Comparison of ENCODE assay signal across 33 cellular contexts in the genomic region with DNA sequence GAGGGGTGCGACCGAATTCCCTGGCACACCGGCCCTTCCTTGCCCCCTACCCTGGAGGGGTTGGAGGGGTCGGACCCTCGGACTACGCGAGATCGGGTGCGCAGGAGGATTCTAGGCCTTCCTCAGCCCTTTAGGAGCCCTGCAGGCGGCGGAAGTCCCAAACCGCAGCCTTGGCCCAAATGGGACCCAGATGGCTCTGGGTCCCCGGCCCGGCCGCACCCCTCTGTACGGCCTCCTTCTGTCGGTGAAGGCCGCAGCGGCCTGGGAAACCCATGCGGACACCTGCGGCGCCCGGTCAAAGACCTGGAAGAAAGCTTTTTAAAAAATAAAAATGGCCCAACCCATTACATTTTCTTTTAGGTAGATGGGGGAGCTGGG. TPM values are rescaled to one million over a fixed set of nuclear protein-coding genes. Genes with fewer than 3 reads are reported as not detected.
"Had no signal": no experiment of that assay in that cellular context is flagged by ENCODE, and none has a peak within 500 bp of the region (broad histone marks: within the 10 kb centered on the region; RNA-seq: fewer than 3 reads in every experiment).

No MANE protein-coding gene starts in this region.

- H3K36me3 ChIP-seq: adrenal gland, breast epithelium had no signal

- H3K4me3 ChIP-seq: adrenal gland, SK-N-MC had no signal

- DNase-seq: activated CD4-positive, alpha-beta memory T cell treated with anti-CD3 and anti-CD28 coated beads for 36 hours; activated CD4-positive, alpha-beta T cell treated with anti-CD3 and anti-CD28 coated beads, Interleukin-2, amount 10 ng/mL, durations not matched to agents 7 days and 5 days; activated CD4-positive, CD25-positive, alpha-beta regulatory T cell; activated CD8-positive, alpha-beta memory T cell treated with anti-CD3 and anti-CD28 coated beads for 24 hours; activated gamma-delta T cell; activated naive CD4-positive, alpha-beta T cell treated with anti-CD3 and anti-CD28 coated beads, Interleukin-2, amount 10 ng/mL, durations not matched to agents 7 days and 5 days; adrenal gland; anterior cingulate cortex; caudate nucleus; MV-4-11; NCI-H1092 treated with DMSO at 0.1 percent for 48 hours; NCI-H1417 treated with DMSO at 0.1 percent for 48 hours; NCI-H1694; NCI-H2029; NCI-H2107; NCI-H2171 treated with DMSO at 0.1 percent for 48 hours; NCI-H226; NCI-H526; NCI-H82; OCI-M1; RPMI8226; T-cell; T-helper 2 cell; T1000 had no signal

- H3K9me3 ChIP-seq: adrenal gland had no signal

- H3K27ac Mint-ChIP-seq: activated CD4-positive, alpha-beta memory T cell treated with anti-CD3 and anti-CD28 coated beads for 36 hours; activated CD4-positive, alpha-beta T cell treated with anti-CD3 and anti-CD28 coated beads, Interleukin-2, amount 10 ng/mL, durations not matched to agents 7 days and 5 days; activated naive CD8-positive, alpha-beta T cell treated with anti-CD3 and anti-CD28 coated beads, Interleukin-2, amount 10 ng/mL, durations not matched to agents 7 days and 5 days; activated T-helper 17 cell treated with anti-CD3 and anti-CD28 coated beads, Interleukin-2, amount 50 U/mL, for 72 hours; T-cell had no signal

- H3K27ac ChIP-seq: adrenal gland, breast epithelium, SK-N-MC had no signal

- H3K9me3 Mint-ChIP-seq: activated naive CD4-positive, alpha-beta T cell treated with anti-CD3 and anti-CD28 coated beads, Interleukin-2, amount 10 ng/mL, durations not matched to agents 7 days and 5 days; activated naive CD8-positive, alpha-beta T cell treated with anti-CD3 and anti-CD28 coated beads, Interleukin-2, amount 10 ng/mL, durations not matched to agents 7 days and 5 days; activated T-helper 17 cell treated with anti-CD3 and anti-CD28 coated beads, Interleukin-2, amount 50 U/mL, for 72 hours had no signal

- ATAC-seq: activated T-helper 17 cell treated with anti-CD3 and anti-CD28 coated beads, Interleukin-2, amount 50 U/mL, for 72 hours; Panc1; Right ventricle myocardium inferior; T-cell had no signal

- H3K4me3 Mint-ChIP-seq: activated CD4-positive, alpha-beta memory T cell treated with anti-CD3 and anti-CD28 coated beads for 36 hours; activated CD4-positive, alpha-beta T cell treated with anti-CD3 and anti-CD28 coated beads, Interleukin-2, amount 10 ng/mL, durations not matched to agents 7 days and 5 days; activated naive CD4-positive, alpha-beta T cell treated with anti-CD3 and anti-CD28 coated beads, Interleukin-2, amount 10 ng/mL, durations not matched to agents 7 days and 5 days; activated naive CD8-positive, alpha-beta T cell treated with anti-CD3 and anti-CD28 coated beads, Interleukin-2, amount 10 ng/mL, durations not matched to agents 7 days and 5 days; activated T-helper 17 cell treated with anti-CD3 and anti-CD28 coated beads, Interleukin-2, amount 50 U/mL, for 72 hours; T-cell had no signal

- H3K4me1 Mint-ChIP-seq: activated T-helper 17 cell treated with anti-CD3 and anti-CD28 coated beads, Interleukin-2, amount 50 U/mL, for 72 hours had no signal

- H3K36me3 Mint-ChIP-seq: activated CD4-positive, alpha-beta memory T cell treated with anti-CD3 and anti-CD28 coated beads for 36 hours; T-cell had no signal

RNA-seq across cellular contexts. Expression of a gene that starts 2.4 kb away (rescaled TPM):
- total RNA-seq: activated CD4-positive, alpha-beta memory T cell treated with anti-CD3 and anti-CD28 coated beads for 36 hours; activated CD4-positive, alpha-beta T cell treated with anti-CD3 and anti-CD28 coated beads, Interleukin-2, amount 10 ng/mL, durations not matched to agents 7 days and 5 days; activated naive CD8-positive, alpha-beta T cell treated with anti-CD3 and anti-CD28 coated beads, Interleukin-2, amount 10 ng/mL, durations not matched to agents 7 days and 5 days; activated T-helper 17 cell treated with anti-CD3 and anti-CD28 coated beads, Interleukin-2, amount 50 U/mL, for 72 hours; adrenal gland; breast epithelium; cerebellum; MCF 10A; Right ventricle myocardium inferior; T-cell had no signal
- polyA plus RNA-seq: adrenal gland had no signal

RNA-seq across cellular contexts. Expression of a gene that starts 56.8 kb away (rescaled TPM):
- total RNA-seq: activated CD4-positive, alpha-beta memory T cell treated with anti-CD3 and anti-CD28 coated beads for 36 hours; activated CD4-positive, alpha-beta T cell treated with anti-CD3 and anti-CD28 coated beads, Interleukin-2, amount 10 ng/mL, durations not matched to agents 7 days and 5 days; activated naive CD8-positive, alpha-beta T cell treated with anti-CD3 and anti-CD28 coated beads, Interleukin-2, amount 10 ng/mL, durations not matched to agents 7 days and 5 days; activated T-helper 17 cell treated with anti-CD3 and anti-CD28 coated beads, Interleukin-2, amount 50 U/mL, for 72 hours; adrenal gland; breast epithelium; cerebellum; MCF 10A; NCI-H460; Right ventricle myocardium inferior; T-cell had no signal
- polyA plus RNA-seq: adrenal gland had no signal
